Comparison of ENCODE assay signal across 1 cellular context in the genomic region with DNA sequence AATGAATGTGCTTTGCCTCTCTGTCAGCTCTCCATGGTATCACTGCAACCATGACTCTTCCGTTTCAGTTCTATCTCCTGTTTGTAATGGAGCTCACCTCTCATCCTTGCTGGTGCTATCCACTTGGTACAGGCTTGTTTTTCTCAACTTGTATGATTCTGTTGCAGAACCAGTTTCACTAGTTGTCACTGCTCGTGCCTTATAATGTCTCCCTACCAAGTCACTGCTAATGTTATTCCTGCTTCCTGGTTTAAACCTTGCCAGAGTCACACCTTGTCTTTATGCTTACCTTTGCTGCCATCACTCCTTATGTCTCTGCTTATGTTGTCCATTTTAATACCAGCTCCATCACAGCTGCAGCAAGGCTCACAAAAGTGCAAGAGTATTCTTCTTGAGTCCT.
TF ChIP-seq lines count a peak whose summit lies in the region.

No MANE protein-coding gene starts in this region.

TF ChIP-seq in GM23338, 12 proteins besides CTCF, POLR2A, EP300 and RAD21 (continued from another document):
- TF ChIP-seq, protein P1, sequence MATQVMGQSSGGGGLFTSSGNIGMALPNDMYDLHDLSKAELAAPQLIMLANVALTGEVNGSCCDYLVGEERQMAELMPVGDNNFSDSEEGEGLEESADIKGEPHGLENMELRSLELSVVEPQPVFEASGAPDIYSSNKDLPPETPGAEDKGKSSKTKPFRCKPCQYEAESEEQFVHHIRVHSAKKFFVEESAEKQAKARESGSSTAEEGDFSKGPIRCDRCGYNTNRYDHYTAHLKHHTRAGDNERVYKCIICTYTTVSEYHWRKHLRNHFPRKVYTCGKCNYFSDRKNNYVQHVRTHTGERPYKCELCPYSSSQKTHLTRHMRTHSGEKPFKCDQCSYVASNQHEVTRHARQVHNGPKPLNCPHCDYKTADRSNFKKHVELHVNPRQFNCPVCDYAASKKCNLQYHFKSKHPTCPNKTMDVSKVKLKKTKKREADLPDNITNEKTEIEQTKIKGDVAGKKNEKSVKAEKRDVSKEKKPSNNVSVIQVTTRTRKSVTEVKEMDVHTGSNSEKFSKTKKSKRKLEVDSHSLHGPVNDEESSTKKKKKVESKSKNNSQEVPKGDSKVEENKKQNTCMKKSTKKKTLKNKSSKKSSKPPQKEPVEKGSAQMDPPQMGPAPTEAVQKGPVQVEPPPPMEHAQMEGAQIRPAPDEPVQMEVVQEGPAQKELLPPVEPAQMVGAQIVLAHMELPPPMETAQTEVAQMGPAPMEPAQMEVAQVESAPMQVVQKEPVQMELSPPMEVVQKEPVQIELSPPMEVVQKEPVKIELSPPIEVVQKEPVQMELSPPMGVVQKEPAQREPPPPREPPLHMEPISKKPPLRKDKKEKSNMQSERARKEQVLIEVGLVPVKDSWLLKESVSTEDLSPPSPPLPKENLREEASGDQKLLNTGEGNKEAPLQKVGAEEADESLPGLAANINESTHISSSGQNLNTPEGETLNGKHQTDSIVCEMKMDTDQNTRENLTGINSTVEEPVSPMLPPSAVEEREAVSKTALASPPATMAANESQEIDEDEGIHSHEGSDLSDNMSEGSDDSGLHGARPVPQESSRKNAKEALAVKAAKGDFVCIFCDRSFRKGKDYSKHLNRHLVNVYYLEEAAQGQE (IDR thresholded peaks at IDR 0.05; ENCODE audit: unreplicated experiment) = no peak
- TF ChIP-seq NANOG (IDR thresholded peaks at IDR 0.05; ENCODE audit: borderline replicate concordance) (no peak), CREB1 (CRISPR knock-in tag; IDR thresholded peaks at IDR 0.05; ENCODE audit: low read depth) (no peak), JUNB (IDR thresholded peaks at IDR 0.05; ENCODE audit: unreplicated experiment) (no peak), EZH2 (IDR thresholded peaks at IDR 0.05; ENCODE audit: low read depth, unreplicated experiment) (no peak), POLR2AphosphoS5 (IDR thresholded peaks at IDR 0.05; ENCODE audit: low read depth) (no peak)
- TF ChIP-seq, protein P2, sequence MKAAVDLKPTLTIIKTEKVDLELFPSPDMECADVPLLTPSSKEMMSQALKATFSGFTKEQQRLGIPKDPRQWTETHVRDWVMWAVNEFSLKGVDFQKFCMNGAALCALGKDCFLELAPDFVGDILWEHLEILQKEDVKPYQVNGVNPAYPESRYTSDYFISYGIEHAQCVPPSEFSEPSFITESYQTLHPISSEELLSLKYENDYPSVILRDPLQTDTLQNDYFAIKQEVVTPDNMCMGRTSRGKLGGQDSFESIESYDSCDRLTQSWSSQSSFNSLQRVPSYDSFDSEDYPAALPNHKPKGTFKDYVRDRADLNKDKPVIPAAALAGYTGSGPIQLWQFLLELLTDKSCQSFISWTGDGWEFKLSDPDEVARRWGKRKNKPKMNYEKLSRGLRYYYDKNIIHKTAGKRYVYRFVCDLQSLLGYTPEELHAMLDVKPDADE (IDR thresholded peaks at IDR 0.05) = no peak
